ENCODE assay signal across 8 cellular contexts in genomic region chr2:215920244-215921100, GRCh38.
A peak's percentile ranks its signal among the peaks of the same experiment; 100 is the strongest.
DNase-seq lines count a peak whose midpoint lies in the region; ATAC-seq and TF ChIP-seq lines count a peak whose summit lies in the region.

No MANE protein-coding gene starts in this region.

- no peaks in the 10 kb centered on the region for H3K36me3 ChIP-seq in naive thymus-derived CD4-positive, alpha-beta T cell (ENCODE audit: control insufficient read depth in 2 of 3, insufficient read depth in 3 of 3, low read length in 3 of 3)

- peak; percentile 92 for TF ChIP-seq CTCF in GM20000 (IDR thresholded peaks at IDR 0.05; ENCODE audit: extremely low read depth, missing control alignments)

- no peaks in the 10 kb centered on the region for H3K36me3 Mint-ChIP-seq in activated CD8-positive, alpha-beta memory T cell treated with anti-CD3 and anti-CD28 coated beads, Interleukin-2, amount 10 ng/mL, durations not matched to agents 7 days and 5 days
- no peaks in the 10 kb centered on the region for H3K36me3 Mint-ChIP-seq in naive thymus-derived CD4-positive, alpha-beta T cell

- no peak overlapping the region for H3K27ac ChIP-seq in naive thymus-derived CD4-positive, alpha-beta T cell (ENCODE audit: low read depth, low read length)
- no peak overlapping the region for H3K27ac ChIP-seq in substantia nigra (ENCODE audit: low read depth, low read length, poor library complexity, severe bottlenecking)

- H3K4me3 ChIP-seq in naive thymus-derived CD4-positive, alpha-beta T cell (ENCODE audit: low read length), result no peak overlapping the region

- H3K4me3 Mint-ChIP-seq in activated CD8-positive, alpha-beta memory T cell treated with anti-CD3 and anti-CD28 coated beads, Interleukin-2, amount 10 ng/mL, durations not matched to agents 7 days and 5 days, result no peak overlapping the region
- H3K4me3 Mint-ChIP-seq in naive thymus-derived CD4-positive, alpha-beta T cell, result no peak overlapping the region

- POLR2A ChIA-PET in naive thymus-derived CD4-positive, alpha-beta T cell (lab: Charles Lee), result interaction anchor here (0.7 kb wide), 1 partner anchor 1098 kb away, joined by 5 read pairs; no protein-coding TSS in a partner anchor

- CTCF ChIA-PET in activated CD8-positive, alpha-beta memory T cell treated with anti-CD3 and anti-CD28 coated beads, Interleukin-2, amount 10 ng/mL, durations not matched to agents 7 days and 5 days (lab: Charles Lee), result interaction anchor here (0.7 to 2.1 kb wide), 4 partner anchors 10 to 650 kb away, joined by 3 to 8 read pairs (median 4); no protein-coding TSS in a partner anchor
- CTCF ChIA-PET in naive thymus-derived CD4-positive, alpha-beta T cell (lab: Charles Lee), result interaction anchor here (1.3 to 1.4 kb wide), 2 partner anchors 12 to 465 kb away, joined by 4 to 7 read pairs; no protein-coding TSS in a partner anchor

- TF ChIP-seq POLR2A in erythroblast (IDR thresholded peaks at IDR 0.05; ENCODE audit: low read length), result no peak

- intact Hi-C loops in naive thymus-derived CD4-positive, alpha-beta T cell (cut with micrococcal nuclease), result loop anchor here (1.0 kb wide), 3 partner anchors 92 to 650 kb away; no protein-coding TSS in a partner anchor

- DNase-seq in DMS153 (lab: John Stamatoyannopoulos, UW) (peak; percentile 46), GM20000 (ENCODE audit: low spot score) (peak; percentile 44), NCI-H774 (lab: John Stamatoyannopoulos, UW) (peak; percentile 60), erythroblast (lab: John Stamatoyannopoulos, UW) (peak; percentile 67 to 81), substantia nigra (lab: John Stamatoyannopoulos, UW) (peak in 39 of 49 donors; percentile 2 to 72 (median 43))
- DNase-seq in activated CD8-positive, alpha-beta memory T cell treated with anti-CD3 and anti-CD28 coated beads, Interleukin-2, amount 10 ng/mL, durations not matched to agents 7 days and 5 days, result peak; percentile 75
- peak; percentile 19 to 62 (median 45) for DNase-seq in naive thymus-derived CD4-positive, alpha-beta T cell

- peaks cover 15% of the 10 kb centered on the region for H3K27me3 Mint-ChIP-seq in activated CD8-positive, alpha-beta memory T cell treated with anti-CD3 and anti-CD28 coated beads, Interleukin-2, amount 10 ng/mL, durations not matched to agents 7 days and 5 days
- peaks cover 0 to 14% (median 7%) of the 10 kb centered on the region in 5 donors for H3K27me3 Mint-ChIP-seq in naive thymus-derived CD4-positive, alpha-beta T cell

- H3K4me1 Mint-ChIP-seq in activated CD8-positive, alpha-beta memory T cell treated with anti-CD3 and anti-CD28 coated beads, Interleukin-2, amount 10 ng/mL, durations not matched to agents 7 days and 5 days, result peaks cover 35% of the 10 kb centered on the region
- peaks cover 0 to 5% (median 0%) of the 10 kb centered on the region in 7 donors for H3K4me1 Mint-ChIP-seq in naive thymus-derived CD4-positive, alpha-beta T cell

- H3K4me1 ChIP-seq in naive thymus-derived CD4-positive, alpha-beta T cell (ENCODE audit: control insufficient read depth in 2 of 2, insufficient read depth in 2 of 2, low read length in 2 of 2), result no peaks in the 10 kb centered on the region

- H3K27ac Mint-ChIP-seq in activated CD8-positive, alpha-beta memory T cell treated with anti-CD3 and anti-CD28 coated beads, Interleukin-2, amount 10 ng/mL, durations not matched to agents 7 days and 5 days, result no peak overlapping the region
- H3K27ac Mint-ChIP-seq in naive thymus-derived CD4-positive, alpha-beta T cell, result no peak overlapping the region

- no peaks in the 10 kb centered on the region for H3K9me3 Mint-ChIP-seq in activated CD8-positive, alpha-beta memory T cell treated with anti-CD3 and anti-CD28 coated beads, Interleukin-2, amount 10 ng/mL, durations not matched to agents 7 days and 5 days (ENCODE audit: low read depth)
- H3K9me3 Mint-ChIP-seq in naive thymus-derived CD4-positive, alpha-beta T cell, result peaks cover 0 to 1% (median 0%) of the 10 kb centered on the region in 11 donors

- ATAC-seq in HG03521 (IDR thresholded peaks at IDR 0.05; ENCODE audit: unreplicated experiment), result peak; percentile 54
- peak; percentile 85 for ATAC-seq in activated CD8-positive, alpha-beta memory T cell treated with anti-CD3 and anti-CD28 coated beads, Interleukin-2, amount 10 ng/mL, durations not matched to agents 7 days and 5 days
- ATAC-seq in naive thymus-derived CD4-positive, alpha-beta T cell, result peak; percentile 88

- no peaks in the 10 kb centered on the region for H3K27me3 ChIP-seq in naive thymus-derived CD4-positive, alpha-beta T cell (ENCODE audit: control insufficient read depth in 2 of 2, insufficient read depth in 2 of 2, low read length in 2 of 2)

- no peaks in the 10 kb centered on the region for H3K9me3 ChIP-seq in naive thymus-derived CD4-positive, alpha-beta T cell (ENCODE audit: control insufficient read depth in 2 of 3, low read length in 3 of 3)
